ENCODE assay signal across 11 cellular contexts in the genomic region with DNA sequence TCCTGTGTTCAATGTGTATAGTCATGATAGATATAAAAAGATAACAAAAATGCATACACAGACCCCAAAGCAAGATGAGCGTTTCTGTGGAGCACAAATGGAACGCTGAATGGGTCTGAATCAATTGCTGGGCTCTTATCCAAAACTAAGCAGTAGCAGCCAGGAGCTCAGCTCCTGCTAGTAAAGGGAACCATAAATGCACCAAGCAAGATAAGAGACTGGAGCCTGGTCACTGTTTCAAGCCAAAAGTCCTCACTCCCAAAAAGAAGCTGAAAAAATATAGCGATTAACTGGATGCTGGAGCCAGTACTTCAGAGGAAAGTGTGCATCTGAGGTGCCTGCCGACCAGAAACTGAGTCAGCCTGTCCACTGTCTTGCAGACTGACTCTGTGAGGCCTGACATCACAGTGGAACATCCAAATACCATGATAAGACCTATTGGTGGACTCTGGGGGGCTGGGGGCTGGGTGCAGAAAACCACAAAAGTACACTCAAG.
A peak's percentile ranks its signal among the peaks of the same experiment; 100 is the strongest.
DNase-seq lines count a peak whose midpoint lies in the region; ATAC-seq and TF ChIP-seq lines count a peak whose summit lies in the region.
"Had no signal": no experiment of that assay in that cellular context is flagged by ENCODE, and none has a peak within 500 bp of the region (broad histone marks: within the 10 kb centered on the region; RNA-seq: fewer than 3 reads in every experiment).

No MANE protein-coding gene starts in this region.

- no peak overlapping the region for H2BK15ac ChIP-seq in IMR-90 (ENCODE audit: low read depth, low read length)

- H2BK120ac ChIP-seq in IMR-90 (ENCODE audit: low read depth, low read length): no peak overlapping the region

- H4K5ac ChIP-seq in IMR-90 (ENCODE audit: low read depth, low read length): no peak overlapping the region

- H3K9me3 ChIP-seq in IMR-90 (ENCODE audit: control insufficient read depth, insufficient read depth, low read length): no peaks in the 10 kb centered on the region
- H3K9me3 ChIP-seq: ascending aorta had no signal

- no peak overlapping the region for H4K8ac ChIP-seq in IMR-90 (ENCODE audit: low read depth in 2 of 2, low read length in 2 of 2)

- H4K91ac ChIP-seq in IMR-90 (ENCODE audit: insufficient read depth, low read depth, low read length): no peak overlapping the region

- TF ChIP-seq RAD21 in IMR-90 (IDR thresholded peaks at IDR 0.05; ENCODE audit: low read length): no peak

- H3K27me3 ChIP-seq in IMR-90 (ENCODE audit: control insufficient read depth, insufficient read depth, low read length): no peaks in the 10 kb centered on the region
- H3K27me3 ChIP-seq: ascending aorta had no signal

- in situ Hi-C loops in IMR-90 (cut with MboI; ENCODE audit: low sequenced_read_pairs): no loop called here

- H4K20me1 ChIP-seq in IMR-90 (ENCODE audit: insufficient read depth, low read length): no peaks in the 10 kb centered on the region

- H2BK20ac ChIP-seq in IMR-90 (ENCODE audit: low read depth, low read length): no peak overlapping the region

- peak; percentile 56 for ATAC-seq in IMR-90 (ENCODE audit: low read depth)
- peak; percentile 80 for ATAC-seq in left ventricle myocardium superior

- H3K9ac ChIP-seq in IMR-90 (ENCODE audit: low read depth, low read length): no peak overlapping the region

- TF ChIP-seq POLR2A in IMR-90 (IDR thresholded peaks at IDR 0.05; ENCODE audit: low read depth, low read length): no peak

- POLR2A ChIA-PET in IMR-90 (lab: Charles Lee; ENCODE audit: unreplicated experiment): no interaction called here

- H3K23ac ChIP-seq in IMR-90 (ENCODE audit: low read depth, low read length): no peak overlapping the region

- H3K18ac ChIP-seq in IMR-90 (ENCODE audit: low read depth, low read length): no peak overlapping the region

- 80% methylated on average over 1 of the region's 4 CpGs; no CpG with 5 or more reads in 1 of the 2 experiments for WGBS in IMR-90 (ENCODE audit: extremely low coverage in 2 of 2, insufficient read length in 1 of 2), 2 experiments

- H2AFZ ChIP-seq in IMR-90 (replicated peaks; ENCODE audit: low read length, poor library complexity): no peak overlapping the region

- no peaks in the 10 kb centered on the region for H3K4me1 ChIP-seq in IMR-90 (ENCODE audit: control insufficient read depth, insufficient read depth, low read length)
- H3K4me1 ChIP-seq: ascending aorta had no signal

- H3K4me3 ChIP-seq in IMR-90 (ENCODE audit: insufficient read depth, low read depth, low read length) (no peak overlapping the region), coronary artery (no peak overlapping the region)
- H3K4me3 ChIP-seq: ascending aorta had no signal

- no peak overlapping the region for H2AK9ac ChIP-seq in IMR-90 (replicated peaks; ENCODE audit: low read depth, low read length, poor library complexity)

- dilution Hi-C loops in IMR-90 (cut with HindIII; ENCODE audit: low sequenced_read_pairs, unreplicated experiment): no loop called here

- no peaks in the 10 kb centered on the region for H3K36me3 ChIP-seq in IMR-90 (ENCODE audit: control insufficient read depth, insufficient read depth, low read length)
- H3K36me3 ChIP-seq: ascending aorta had no signal

- no peak overlapping the region for H3K56ac ChIP-seq in IMR-90 (ENCODE audit: extremely low read depth, insufficient read depth, low read length)

- BruUV-seq in IMR-90 (replicated peaks; lab: Mats Ljungman, UMichigan): no TSS peak

- H2AK5ac ChIP-seq in IMR-90 (ENCODE audit: low read depth, low read length): no peak overlapping the region

- H3K27ac ChIP-seq in IMR-90 (ENCODE audit: insufficient read depth, low read length) (no peak overlapping the region), coronary artery (no peak overlapping the region)
- H3K27ac ChIP-seq: ascending aorta had no signal

- intact Hi-C loops in IMR-90 (cut with micrococcal nuclease) (no loop called here), left ventricle myocardium superior (cut with micrococcal nuclease) (no loop called here)

- TF ChIP-seq CTCF in IMR-90 (conservative IDR thresholded peaks at IDR 0.05; ENCODE audit: low read depth, low read length) (no peak), coronary artery (IDR thresholded peaks at IDR 0.05) (no peak)

- no peak overlapping the region for H3K4me2 ChIP-seq in IMR-90 (ENCODE audit: low read depth, low read length)

- CTCF ChIA-PET in IMR-90 (lab: Yijun Ruan, JAX): interaction anchor here (0.6 kb wide), 1 partner anchor 30 kb away, joined by 3 read pairs; no protein-coding TSS in a partner anchor

- no peak overlapping the region for H3K4ac ChIP-seq in IMR-90 (ENCODE audit: low read depth, low read length)

- DNase-seq in Ammon's horn (ENCODE audit: low spot score): peak; percentile 42
- peak; percentile 55 for DNase-seq in IMR-90
- DNase-seq in activated CD8-positive, alpha-beta memory T cell treated with anti-CD3 and anti-CD28 coated beads, Interleukin-2, amount 50 U/mL, for 4 hours: peak; percentile 60
- DNase-seq in left ventricle myocardium superior: no peak
- no peak for DNase-seq in OCI-M2 (lab: John Stamatoyannopoulos, UW; ENCODE audit: unreplicated experiment)
- DNase-seq in middle frontal gyrus (ENCODE audit: extremely low spot score, low spot score): no peak
- no peak for DNase-seq in NCI-H69 (lab: John Stamatoyannopoulos, UW)
- no peak for DNase-seq in coronary artery (ENCODE audit: low spot score)
- DNase-seq: NCI-H1930, substantia nigra had no signal

- no peaks in the 10 kb centered on the region for H3K9me1 ChIP-seq in IMR-90 (ENCODE audit: insufficient read depth, low read length)

- peaks cover 20 to 34% of the 10 kb centered on the region in 2 experiments for H3K79me1 ChIP-seq in IMR-90 (ENCODE audit: low read depth in 1 of 2, low read length in 2 of 2)

- no peak overlapping the region for H2BK5ac ChIP-seq in IMR-90 (ENCODE audit: low read depth, low read length, poor library complexity, severe bottlenecking)

- H3K14ac ChIP-seq in IMR-90 (replicated peaks; ENCODE audit: low read depth, low read length): no peak overlapping the region

TF ChIP-seq in IMR-90, 13 proteins besides CTCF, POLR2A, EP300 and RAD21:
- TF ChIP-seq USF2 (IDR thresholded peaks at IDR 0.05; ENCODE audit: low read depth, low read length): no peak
- no peak for TF ChIP-seq RFX5 (IDR thresholded peaks at IDR 0.05; ENCODE audit: low read depth, low read length)
- no peak for TF ChIP-seq MXI1 (IDR thresholded peaks at IDR 0.05; ENCODE audit: borderline replicate concordance, low read depth, low read length)
- no peak for TF ChIP-seq RCOR1 (IDR thresholded peaks at IDR 0.05; ENCODE audit: insufficient replicate concordance, low read length)
- no peak for TF ChIP-seq BHLHE40 (IDR thresholded peaks at IDR 0.05; ENCODE audit: low read depth, low read length)
- TF ChIP-seq MAZ (IDR thresholded peaks at IDR 0.05; ENCODE audit: borderline replicate concordance, low read depth, low read length): no peak
- TF ChIP-seq CEBPB (IDR thresholded peaks at IDR 0.05; ENCODE audit: low read depth, low read length): no peak
- TF ChIP-seq NFE2L2 (IDR thresholded peaks at IDR 0.05; ENCODE audit: low read depth, low read length): no peak
- no peak for TF ChIP-seq FOS (IDR thresholded peaks at IDR 0.05; ENCODE audit: low read depth, low read length)
- TF ChIP-seq, protein P1, sequence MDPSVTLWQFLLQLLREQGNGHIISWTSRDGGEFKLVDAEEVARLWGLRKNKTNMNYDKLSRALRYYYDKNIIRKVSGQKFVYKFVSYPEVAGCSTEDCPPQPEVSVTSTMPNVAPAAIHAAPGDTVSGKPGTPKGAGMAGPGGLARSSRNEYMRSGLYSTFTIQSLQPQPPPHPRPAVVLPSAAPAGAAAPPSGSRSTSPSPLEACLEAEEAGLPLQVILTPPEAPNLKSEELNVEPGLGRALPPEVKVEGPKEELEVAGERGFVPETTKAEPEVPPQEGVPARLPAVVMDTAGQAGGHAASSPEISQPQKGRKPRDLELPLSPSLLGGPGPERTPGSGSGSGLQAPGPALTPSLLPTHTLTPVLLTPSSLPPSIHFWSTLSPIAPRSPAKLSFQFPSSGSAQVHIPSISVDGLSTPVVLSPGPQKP (IDR thresholded peaks at IDR 0.05; ENCODE audit: borderline replicate concordance, low read depth, low read length): no peak
- no peak for TF ChIP-seq CHD1 (IDR thresholded peaks at IDR 0.05; ENCODE audit: low read depth, low read length)
- TF ChIP-seq SMC3 (IDR thresholded peaks at IDR 0.05; ENCODE audit: low read depth, low read length): no peak
- no peak for TF ChIP-seq MAFK (IDR thresholded peaks at IDR 0.05; ENCODE audit: low read depth, low read length)

Comparison
In these comparisons a context has a peak if more than half of its experiments do, and no peak if none do; other contexts are left out.
1. DNase-seq: peak in Ammon's horn (single experiment), IMR-90 (single experiment) and activated CD8-positive, alpha-beta memory T cell treated with anti-CD3 and anti-CD28 coated beads, Interleukin-2, amount 50 U/mL, for 4 hours (single experiment); none in left ventricle myocardium superior (single experiment), OCI-M2 (single experiment), middle frontal gyrus (single experiment), NCI-H69 (single experiment) and coronary artery (single experiment).